10 cellular contexts compared by ENCODE assay signal in genomic region chr3:56928379-56929068, GRCh38.
DNase-seq lines count a peak whose midpoint lies in the region; ATAC-seq and TF ChIP-seq lines count a peak whose summit lies in the region.
"Had no signal": no experiment of that assay in that cellular context is flagged by ENCODE, and none has a peak within 500 bp of the region (broad histone marks: within the 10 kb centered on the region; RNA-seq: fewer than 3 reads in every experiment).

No MANE protein-coding gene starts in this region.

- peaks cover 3% of the 10 kb centered on the region for H3K9me3 ChIP-seq in BLaER1
- H3K9me3 ChIP-seq: transverse colon had no signal

- H3K9me3 Mint-ChIP-seq in WTC11 (no peaks in the 10 kb centered on the region; the same call in 1 of the 2 replicates), CD14-positive monocyte (peaks cover under 1 to 4% (median 2%) of the 10 kb centered on the region in 7 donors)

- intact Hi-C loops in CD14-positive monocyte (cut with micrococcal nuclease) (loop anchor here in 1 of 2 donors (10.0 kb wide), 1 partner anchor 56 kb away; no protein-coding TSS in a partner anchor), posterior vena cava (cut with DNase I) (no loop called here)

- H3K4me1 ChIP-seq in BLaER1: peaks cover 14% of the 10 kb centered on the region

- peak; percentile 46 for DNase-seq in Jurkat, Clone E6-1 (ENCODE audit: low read depth, low spot score)
- DNase-seq in WTC11 (ENCODE audit: low spot score) (no peak), kidney glomerular epithelial cell (lab: John Stamatoyannopoulos, UW) (peak; percentile 17), CD14-positive monocyte (ENCODE audit: low spot score) (no peak), HPDE6-E6E7 (ENCODE audit: extremely low spot score) (no peak), posterior vena cava (ENCODE audit: low spot score) (no peak)
- DNase-seq: NCI-H1436, transverse colon had no signal

- H3K4me3 ChIP-seq in BLaER1: no peak overlapping the region
- no peak overlapping the region for H3K4me3 ChIP-seq in Jurkat, Clone E6-1 (ENCODE audit: low read length)
- H3K4me3 ChIP-seq: transverse colon had no signal

- ATAC-seq in WTC11: peak; percentile 81
- ATAC-seq in HG02678 (IDR thresholded peaks at IDR 0.05; ENCODE audit: unreplicated experiment): no peak

- no peak overlapping the region for H3K9ac ChIP-seq in BLaER1

- H3K36me3 ChIP-seq in BLaER1: no peaks in the 10 kb centered on the region
- H3K36me3 ChIP-seq: transverse colon had no signal

- POLR2A ChIA-PET in WTC11 (lab: Charles Lee): no interaction called here

- H3K4me3 Mint-ChIP-seq in WTC11 (no peak overlapping the region), CD14-positive monocyte (no peak overlapping the region)

- H3K27ac Mint-ChIP-seq in WTC11: peak overlapping the region; percentile 77
- H3K27ac Mint-ChIP-seq in CD14-positive monocyte: peak overlapping the region in 3 of 7 donors; percentile 39 to 46 (median 43)

- H3K27ac ChIP-seq in BLaER1: no peak overlapping the region

- H4K20me1 ChIP-seq in BLaER1: no peaks in the 10 kb centered on the region

- H3K36me3 Mint-ChIP-seq in WTC11: peaks cover under 1% of the 10 kb centered on the region; the same call in 1 of the 2 replicates
- H3K36me3 Mint-ChIP-seq in CD14-positive monocyte: no peaks in the 10 kb centered on the region

- H3K27me3 Mint-ChIP-seq in WTC11 (ENCODE audit: low read depth) (no peaks in the 10 kb centered on the region), CD14-positive monocyte (ENCODE audit: low read depth in 3 of 3) (peaks cover 0 to 2% (median 2%) of the 10 kb centered on the region in 3 donors)

- H3K4me1 Mint-ChIP-seq in WTC11 (peaks cover 33% of the 10 kb centered on the region), CD14-positive monocyte (peaks cover 24% of the 10 kb centered on the region)

- CTCF ChIA-PET in WTC11 (lab: Charles Lee): interaction anchor here (1.1 kb wide), 1 partner anchor 10 kb away, joined by 3 read pairs; no protein-coding TSS in a partner anchor

- H3K4me2 ChIP-seq in BLaER1: peak overlapping the region; percentile 11; the same call in 1 of the 2 replicates

- no peaks in the 10 kb centered on the region for H3K27me3 ChIP-seq in BLaER1
- H3K27me3 ChIP-seq: transverse colon had no signal

- TF ChIP-seq CTCF in WTC11 (IDR thresholded peaks at IDR 0.05): no peak
- TF ChIP-seq CTCF in CD14-positive monocyte (IDR thresholded peaks at IDR 0.05): no peak

TF ChIP-seq in WTC11, 78 proteins besides CTCF, POLR2A, EP300 and RAD21:
- TF ChIP-seq JAZF1 (CRISPR knock-in tag; IDR thresholded peaks at IDR 0.05) (no peak), TEAD1 (CRISPR knock-in tag; IDR thresholded peaks at IDR 0.05) (no peak), ATF2 (CRISPR knock-in tag; IDR thresholded peaks at IDR 0.05; ENCODE audit: borderline replicate concordance, low read depth) (no peak), GABPB1 (CRISPR knock-in tag; IDR thresholded peaks at IDR 0.05) (no peak), ELF4 (CRISPR knock-in tag; IDR thresholded peaks at IDR 0.05; ENCODE audit: low read depth) (no peak), E2F1 (CRISPR knock-in tag; IDR thresholded peaks at IDR 0.05) (no peak), CDX4 (CRISPR knock-in tag; IDR thresholded peaks at IDR 0.05; ENCODE audit: borderline replicate concordance) (no peak), ZNF425 (CRISPR knock-in tag; conservative IDR thresholded peaks at IDR 0.05) (no peak), ETV6 (CRISPR knock-in tag; IDR thresholded peaks at IDR 0.05) (no peak), ZNF219 (CRISPR knock-in tag; IDR thresholded peaks at IDR 0.05; ENCODE audit: borderline replicate concordance) (no peak), IRF2 (CRISPR knock-in tag; IDR thresholded peaks at IDR 0.05; ENCODE audit: borderline replicate concordance, low read depth) (no peak), E2F5 (CRISPR knock-in tag; IDR thresholded peaks at IDR 0.05) (no peak), ARID4B (CRISPR knock-in tag; IDR thresholded peaks at IDR 0.05; ENCODE audit: borderline replicate concordance) (no peak)

Comparison
In these comparisons a context has a peak if more than half of its experiments do, and no peak if none do; other contexts are left out.
1. DNase-seq: peak in Jurkat, Clone E6-1 (single experiment) and kidney glomerular epithelial cell (single experiment); none in WTC11 (single experiment), CD14-positive monocyte (single experiment), HPDE6-E6E7 (single experiment) and posterior vena cava (single experiment).